8 cellular contexts compared by ENCODE assay signal in the genomic region with DNA sequence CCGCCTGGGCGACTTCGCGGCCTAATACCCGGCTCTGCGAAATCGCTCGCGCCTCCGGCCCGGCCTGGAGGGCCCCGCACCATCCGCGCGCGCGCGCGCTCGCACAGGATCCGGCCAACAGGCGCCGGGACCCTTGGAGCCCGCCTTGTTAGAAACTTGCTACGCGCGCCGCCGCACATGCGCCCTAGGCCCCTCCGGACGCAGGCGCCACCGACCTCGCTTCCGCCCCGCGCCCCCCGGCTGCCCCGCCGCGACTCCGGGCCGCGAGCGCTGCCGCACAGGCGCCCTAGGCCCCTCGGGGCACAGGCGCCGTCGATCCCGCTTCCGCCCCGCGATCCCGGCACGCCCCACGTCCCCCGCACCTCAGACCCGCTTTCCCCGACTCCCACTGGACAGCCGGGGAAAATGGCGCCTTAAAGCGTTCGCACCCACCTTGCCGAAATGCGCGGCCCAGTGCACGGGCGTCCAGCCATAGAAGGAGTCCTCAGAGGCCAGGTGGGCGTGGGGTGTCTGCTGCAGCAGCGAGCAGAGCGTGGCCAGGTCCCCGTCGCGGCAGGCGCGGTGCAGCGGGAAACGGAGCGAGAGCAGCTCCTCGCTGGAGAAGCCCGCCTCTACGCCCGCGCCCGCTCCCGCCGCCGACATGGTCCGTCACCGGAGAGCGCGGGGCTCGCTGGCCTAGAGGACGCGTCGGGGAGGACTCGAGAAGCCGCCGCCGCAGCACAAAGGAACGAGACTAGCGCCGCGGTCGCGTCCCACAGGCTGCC. TPM values are rescaled to one million over a fixed set of nuclear protein-coding genes. Genes with fewer than 3 reads are reported as not detected.
DNase-seq lines count a peak whose midpoint lies in the region; ATAC-seq and TF ChIP-seq lines count a peak whose summit lies in the region.

No MANE protein-coding gene starts in this region.

- DNase-seq in ELR (ENCODE audit: low read depth): peak; percentile 82
- peak; percentile 76 for DNase-seq in Jurkat, Clone E6-1 (ENCODE audit: low read depth, low spot score)
- no peak for DNase-seq in SK-N-MC (ENCODE audit: low read depth, low spot score)
- peak; percentile 81 for DNase-seq in activated naive CD4-positive, alpha-beta T cell treated with anti-CD3 and anti-CD28 coated beads, Interleukin-2, amount 50 U/mL, for 16 hours
- peak; percentile 32 to 89 (median 80) for DNase-seq in head of caudate nucleus
- peak; percentile 76 to 91 (median 86) for DNase-seq in ovary

- H3K9ac ChIP-seq in SK-N-MC (ENCODE audit: insufficient read length): peak overlapping the region; percentile 89

- H3K27ac ChIP-seq in SK-N-MC (peak overlapping the region; percentile 86), ovary (peak overlapping the region; percentile 96), thymus (ENCODE audit: low read depth) (peak overlapping the region; percentile 100)

- 0 to 1% (median 0%) methylated on average over 70 to 109 of the region's 109 CpGs for WGBS in ovary, 3 donors
- under 1% methylated on average over 109 of the region's 109 CpGs for WGBS in thymus

- peak; percentile 32 for ATAC-seq in GM21619 (IDR thresholded peaks at IDR 0.05; ENCODE audit: unreplicated experiment)

- peak; percentile 69 for TF ChIP-seq POLR2A in ovary (IDR thresholded peaks at IDR 0.05)

- TF ChIP-seq CTCF in ovary (IDR thresholded peaks at IDR 0.05): peak in 1 of 3 donors; percentile 14

- no peak for TF ChIP-seq EP300 in ovary (IDR thresholded peaks at IDR 0.05)

- intact Hi-C loops in head of caudate nucleus (cut with DNase I): loop anchor here (5.0 to 10.0 kb wide), 3 partner anchors 202 to 540 kb away; partner anchors contain the start of gene ING1
- intact Hi-C loops in ovary (cut with DNase I): loop anchor here (2.0 to 10.0 kb wide), 11 partner anchors 42 to 310 kb away; partner anchors contain the start of genes ING1 (in 2 of the 4) and NAXD (in 1 of the 4)

- H3K4me1 ChIP-seq in ovary (ENCODE audit: insufficient read depth) (peaks cover 27% of the 10 kb centered on the region), thymus (ENCODE audit: control insufficient read depth, insufficient read depth, low read length) (peaks cover 20% of the 10 kb centered on the region)

- H3K27me3 ChIP-seq in ovary (no peaks in the 10 kb centered on the region), thymus (ENCODE audit: control insufficient read depth, insufficient read depth) (no peaks in the 10 kb centered on the region)

- peaks cover 13% of the 10 kb centered on the region; the same call in 1 of the 2 replicates for H3K36me3 ChIP-seq in SK-N-MC (ENCODE audit: insufficient read depth, low read length)
- no peaks in the 10 kb centered on the region for H3K36me3 ChIP-seq in ovary
- H3K36me3 ChIP-seq in thymus (ENCODE audit: control insufficient read depth, insufficient read depth): peaks cover 9% of the 10 kb centered on the region

- no peaks in the 10 kb centered on the region for H3K9me3 ChIP-seq in SK-N-MC (ENCODE audit: low read depth, low read length)
- H3K9me3 ChIP-seq in ovary: no peaks in the 10 kb centered on the region
- H3K9me3 ChIP-seq in thymus (ENCODE audit: control insufficient read depth): no peaks in the 10 kb centered on the region

- peak overlapping the region; percentile 70 for H3K4me3 ChIP-seq in Jurkat, Clone E6-1 (ENCODE audit: low read length)
- H3K4me3 ChIP-seq in SK-N-MC (peak overlapping the region; percentile 95), ovary (peak overlapping the region; percentile 100), thymus (ENCODE audit: low read length) (peak overlapping the region; percentile 95)

RNA-seq across cellular contexts. Expression of gene ANKRD10, which starts 0.4 kb away (rescaled TPM):
- 77.4 TPM for polyA plus RNA-seq in Jurkat, Clone E6-1 (2012; ENCODE audit: insufficient read depth, insufficient read length)
- total RNA-seq in ovary: 100 to 1,000 TPM in 6 of 7 donors, 10 to 100 TPM in 1; 84.0 to 172 (median 133) TPM
- polyA plus RNA-seq in ovary (10 to 100 TPM; 62.4 to 87.6 TPM), thymus (207 TPM)
